ENCODE assay signal across 8 cellular contexts in genomic region chr11:73140213-73141030, GRCh38. TPM values are rescaled to one million over a fixed set of nuclear protein-coding genes. Genes with fewer than 3 reads are reported as not detected.
DNase-seq lines count a peak whose midpoint lies in the region; ATAC-seq and TF ChIP-seq lines count a peak whose summit lies in the region.

No MANE protein-coding gene starts in this region.

- H3K9me3 Mint-ChIP-seq in nephron progenitor cell: no peaks in the 10 kb centered on the region

- H3K27me3 Mint-ChIP-seq in nephron progenitor cell (ENCODE audit: low read depth, poor library complexity): no peaks in the 10 kb centered on the region

- DNase-seq in DMS53 (lab: John Stamatoyannopoulos, UW) (peak; percentile 78), fibroblast of gingiva (ENCODE audit: low read depth) (peak; percentile 5), nephron progenitor cell (peak; percentile 49)

- no peaks in the 10 kb centered on the region for H3K36me3 ChIP-seq in HUES64 (ENCODE audit: insufficient read depth, low read length)

- H3K4me3 Mint-ChIP-seq in nephron progenitor cell: peak overlapping the region; percentile 94

- H3K9ac ChIP-seq in HUES64 (ENCODE audit: low read depth, low read length): peak overlapping the region; percentile 84; the same call in 1 of the 2 replicates

- H3K36me3 Mint-ChIP-seq in nephron progenitor cell (ENCODE audit: low read depth): peaks cover 34% of the 10 kb centered on the region

- peak overlapping the region; percentile 91 for H3K27ac Mint-ChIP-seq in nephron progenitor cell

- no peaks in the 10 kb centered on the region for H3K9me3 ChIP-seq in HUES64 (ENCODE audit: insufficient read depth, low read depth, low read length)

- TF ChIP-seq CTCF in WI38 (IDR thresholded peaks at IDR 0.05; ENCODE audit: low read depth, low read length) (no peak), nephron progenitor cell (IDR thresholded peaks at IDR 0.05) (no peak)

- H3K4me3 ChIP-seq in HUES64 (ENCODE audit: low read length) (peak overlapping the region; percentile 87), WI38 (ENCODE audit: low read depth, low read length) (peak overlapping the region; percentile 91)

- peaks cover 24% of the 10 kb centered on the region for H3K4me1 ChIP-seq in HUES64 (ENCODE audit: insufficient read depth, low read length)

- WGBS in HUES64: 8% methylated on average over 24 of the region's 26 CpGs

- ATAC-seq in HG02970 (IDR thresholded peaks at IDR 0.05; ENCODE audit: low FRiP score, unreplicated experiment) (no peak), HG02678 (IDR thresholded peaks at IDR 0.05; ENCODE audit: unreplicated experiment) (no peak), HG03432 (IDR thresholded peaks at IDR 0.05; ENCODE audit: unreplicated experiment) (no peak)

- peaks cover 15% of the 10 kb centered on the region for H3K27me3 ChIP-seq in HUES64 (ENCODE audit: insufficient read depth, low read length)

- H3K27ac ChIP-seq in HUES64 (ENCODE audit: low read depth, low read length): no peak overlapping the region

- peaks cover 42% of the 10 kb centered on the region for H3K4me1 Mint-ChIP-seq in nephron progenitor cell

RNA-seq across cellular contexts. Expression of gene FCHSD2, which starts 1.7 kb away (rescaled TPM):
- 7.5 TPM for polyA plus RNA-seq in HUES64 (2013, experiment 1 of 2)
- polyA plus RNA-seq in HUES64 (2013, experiment 2 of 2): 10.5 TPM

Comparison
In these comparisons a context has a peak if more than half of its experiments do, and no peak if none do; other contexts are left out.
1. DNase-seq: peak in every context shown above with its lines; median percentile 78 in DMS53; 49 in nephron progenitor cell; 5 in fibroblast of gingiva.